In the genomic region with DNA sequence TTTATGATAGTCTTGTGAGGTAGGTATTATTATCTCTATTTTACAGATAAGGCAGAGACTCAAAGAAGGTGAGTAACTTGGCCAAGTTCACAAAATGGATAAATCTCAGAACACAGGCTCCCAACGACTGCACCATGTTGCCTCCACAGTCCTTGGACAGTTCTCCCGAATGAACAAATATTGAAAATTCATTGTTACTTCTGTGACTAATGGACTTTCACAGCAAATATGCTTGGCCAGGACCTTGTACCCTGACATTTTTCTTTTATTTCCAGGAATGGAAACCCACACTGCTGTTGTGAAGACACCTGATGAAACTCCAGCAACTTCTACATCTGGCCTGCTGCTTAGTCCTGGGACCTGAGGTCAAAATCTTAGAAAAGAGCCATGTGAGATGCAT, we compare ENCODE assay signal across 9 cellular contexts.
"Had no signal": no experiment of that assay in that cellular context is flagged by ENCODE, and none has a peak within 500 bp of the region (broad histone marks: within the 10 kb centered on the region; RNA-seq: fewer than 3 reads in every experiment).

No MANE protein-coding gene starts in this region.

- H3K27ac ChIP-seq: HL-60 had no signal

- H3K9me3 Mint-ChIP-seq: GM23338, HFFc6 had no signal

- ATAC-seq: GM23338, HCT116, K562 had no signal

- DNase-seq: H7, HFFc6, IMR-90, KG1 had no signal

- H3K4me2 ChIP-seq: GM23338 had no signal

- H3K4me3 Mint-ChIP-seq: GM23338, HFFc6 had no signal

- H3K4me3 ChIP-seq: GM23338, HAP-1, K562 had no signal

- H3K9me3 ChIP-seq: HAP-1 had no signal

- FAIRE-seq: K562 had no signal

- H3K27ac Mint-ChIP-seq: GM23338, HFFc6 had no signal

- H2AFZ ChIP-seq: GM23338 had no signal
